8 cellular contexts compared by ENCODE assay signal in the genomic region with DNA sequence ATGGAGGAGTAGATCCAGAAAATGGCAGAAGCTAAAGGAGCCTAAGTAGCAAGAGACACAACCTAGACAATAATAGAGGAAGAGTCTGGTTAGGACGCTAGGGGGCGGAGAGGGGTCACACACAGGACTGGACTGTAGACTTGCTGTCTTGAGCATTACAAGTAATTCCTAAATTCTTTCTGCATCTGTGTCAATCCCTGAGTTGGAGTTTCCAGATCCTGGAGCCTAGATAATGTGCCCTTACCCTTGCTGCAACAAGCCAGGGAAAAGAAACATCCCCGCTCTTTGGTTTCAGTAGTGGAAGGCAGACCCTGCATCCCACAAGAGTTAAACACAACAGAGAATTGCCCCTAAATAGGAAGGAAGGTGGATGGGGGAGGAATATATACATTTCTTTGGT. TPM values are rescaled to one million over a fixed set of nuclear protein-coding genes. Genes with fewer than 3 reads are reported as not detected.
DNase-seq lines count a peak whose midpoint lies in the region; ATAC-seq, FAIRE-seq and TF ChIP-seq lines count a peak whose summit lies in the region.

No MANE protein-coding gene starts in this region.

- dilution Hi-C loops in endothelial cell of umbilical vein (cut with MboI; ENCODE audit: extremely low pct_ligation_motif_present, low sequenced_read_pairs), result no loop called here

- H3K9me3 ChIP-seq in endothelial cell of umbilical vein (replicated peaks; ENCODE audit: control insufficient read depth, insufficient read depth, low read length) (no peaks in the 10 kb centered on the region), mucosa of descending colon (no peaks in the 10 kb centered on the region), stomach (no peaks in the 10 kb centered on the region)

- H3K4me1 ChIP-seq in endothelial cell of umbilical vein (ENCODE audit: control insufficient read depth, extremely low read depth, insufficient read depth, low read length) (no peaks in the 10 kb centered on the region), mucosa of descending colon (ENCODE audit: low read depth) (no peaks in the 10 kb centered on the region), stomach (no peaks in the 10 kb centered on the region)

- peak; percentile 98 for ATAC-seq in GM19452 (IDR thresholded peaks at IDR 0.05; ENCODE audit: unreplicated experiment)
- peak; percentile 98 for ATAC-seq in HG03432 (IDR thresholded peaks at IDR 0.05; ENCODE audit: unreplicated experiment)
- peak; percentile 94 for ATAC-seq in activated CD4-positive, alpha-beta T cell treated with anti-CD3 and anti-CD28 coated beads for 36 hours
- peak; percentile 90 for ATAC-seq in mucosa of descending colon

- CTCF ChIA-PET in activated CD4-positive, alpha-beta T cell treated with anti-CD3 and anti-CD28 coated beads for 36 hours (lab: Charles Lee), result interaction anchor here (0.7 to 2.5 kb wide), 16 partner anchors 9 to 260 kb away, joined by 3 to 10 read pairs (median 4); a partner anchor contains a TSS
- CTCF ChIA-PET in endothelial cell of umbilical vein (lab: Charles Lee), result interaction anchor here (0.6 to 2.0 kb wide), 21 partner anchors 12 to 933 kb away, joined by 3 to 32 read pairs (median 4); a partner anchor contains a TSS

- H3K27ac ChIP-seq in endothelial cell of umbilical vein (ENCODE audit: insufficient read depth, low read depth, low read length) (no peak overlapping the region), stomach (no peak overlapping the region)

- no peak overlapping the region for H2AFZ ChIP-seq in endothelial cell of umbilical vein (ENCODE audit: low read depth, low read length)

- no peaks in the 10 kb centered on the region for H3K36me3 Mint-ChIP-seq in activated CD4-positive, alpha-beta T cell treated with anti-CD3 and anti-CD28 coated beads for 36 hours (ENCODE audit: low read depth)

- H3K79me2 ChIP-seq in endothelial cell of umbilical vein (ENCODE audit: control insufficient read depth, insufficient read depth, low read length), result no peaks in the 10 kb centered on the region

- no peaks in the 10 kb centered on the region for H3K27me3 Mint-ChIP-seq in activated CD4-positive, alpha-beta T cell treated with anti-CD3 and anti-CD28 coated beads for 36 hours

- no peaks in the 10 kb centered on the region for H3K4me1 Mint-ChIP-seq in activated CD4-positive, alpha-beta T cell treated with anti-CD3 and anti-CD28 coated beads for 36 hours

- no peak for DNase-seq in D721Med (ENCODE audit: insufficient read length, low spot score)
- DNase-seq in NCI-H345 (lab: John Stamatoyannopoulos, UW), result peak; percentile 67
- DNase-seq in activated CD4-positive, alpha-beta T cell treated with anti-CD3 and anti-CD28 coated beads for 36 hours, result peak; percentile 83
- DNase-seq in endothelial cell of umbilical vein (ENCODE audit: low read depth, low spot score), result peak; percentile 80
- DNase-seq in mucosa of descending colon, result peak in 2 of 3 donors; percentile 59 to 91
- DNase-seq in stomach, result peak; percentile 73

- no peak overlapping the region for H3K4me2 ChIP-seq in endothelial cell of umbilical vein (ENCODE audit: insufficient read depth, low read length)

- H3K9me1 ChIP-seq in endothelial cell of umbilical vein (replicated peaks; ENCODE audit: control insufficient read depth, extremely low read depth, insufficient read depth, low read length), result no peaks in the 10 kb centered on the region

- intact Hi-C loops in activated CD4-positive, alpha-beta T cell treated with anti-CD3 and anti-CD28 coated beads for 36 hours (cut with DNase I, micrococcal nuclease), result loop anchor here (1.0 to 5.0 kb wide), 2 partner anchors 153 to 256 kb away; no protein-coding TSS in a partner anchor
- intact Hi-C loops in endothelial cell of umbilical vein (cut with micrococcal nuclease) (loop anchor here (1.0 kb wide), 1 partner anchor 256 kb away; no protein-coding TSS in a partner anchor), mucosa of descending colon (cut with DNase I, micrococcal nuclease) (no loop called here), stomach (cut with DNase I; ENCODE audit: low total_unique reads) (no loop called here)

- WGBS in stomach, 5 donors, result 18 to 24% (median 20%) methylated on average over 3 of the region's 3 CpGs

- peak; percentile 88 for FAIRE-seq in D721Med (lab: Jason Lieb, UNC)
- FAIRE-seq in endothelial cell of umbilical vein (lab: Jason Lieb, UNC), result peak; percentile 40

- H3K27me3 ChIP-seq in endothelial cell of umbilical vein (ENCODE audit: control insufficient read depth in 2 of 2, insufficient read depth in 2 of 2, low read length in 2 of 2) (peaks cover 0 to 2% of the 10 kb centered on the region in 2 experiments), stomach (no peaks in the 10 kb centered on the region)

- TF ChIP-seq EP300 in stomach (IDR thresholded peaks at IDR 0.05), result no peak

- no peak overlapping the region for H3K27ac Mint-ChIP-seq in activated CD4-positive, alpha-beta T cell treated with anti-CD3 and anti-CD28 coated beads for 36 hours

- no peak overlapping the region for H3K9ac ChIP-seq in endothelial cell of umbilical vein (replicated peaks; ENCODE audit: extremely low read depth, insufficient read depth, low read length)

- H3K9me3 Mint-ChIP-seq in activated CD4-positive, alpha-beta T cell treated with anti-CD3 and anti-CD28 coated beads for 36 hours (ENCODE audit: low read depth), result no peaks in the 10 kb centered on the region

- BruUV-seq in endothelial cell of umbilical vein (replicated peaks; lab: Mats Ljungman, UMichigan), result no TSS peak

- H3K4me3 Mint-ChIP-seq in activated CD4-positive, alpha-beta T cell treated with anti-CD3 and anti-CD28 coated beads for 36 hours, result no peak overlapping the region

- no peak overlapping the region for H3K4me3 ChIP-seq in endothelial cell of umbilical vein (replicated peaks in 1 of 3; ENCODE audit: insufficient read depth in 1 of 3, low read depth in 1 of 3, low read length in 3 of 3)
- no peak overlapping the region for H3K4me3 ChIP-seq in mucosa of descending colon
- H3K4me3 ChIP-seq in stomach, result no peak overlapping the region

- H4K20me1 ChIP-seq in endothelial cell of umbilical vein (replicated peaks; ENCODE audit: control insufficient read depth, extremely low read depth, insufficient read depth, low read length), result no peaks in the 10 kb centered on the region

- H3K36me3 ChIP-seq in endothelial cell of umbilical vein (ENCODE audit: control insufficient read depth in 2 of 2, extremely low read depth in 1 of 2, insufficient read depth in 2 of 2, low read length in 2 of 2), result no peaks in the 10 kb centered on the region
- H3K36me3 ChIP-seq in mucosa of descending colon (ENCODE audit: low read depth), result no peaks in the 10 kb centered on the region
- H3K36me3 ChIP-seq in stomach, result no peaks in the 10 kb centered on the region

- TF ChIP-seq POLR2A in endothelial cell of umbilical vein (IDR thresholded peaks at IDR 0.05; ENCODE audit: low read depth, low read length), result no peak
- no peak for TF ChIP-seq POLR2A in stomach (IDR thresholded peaks at IDR 0.05)

- POLR2A ChIA-PET in activated CD4-positive, alpha-beta T cell treated with anti-CD3 and anti-CD28 coated beads for 36 hours (lab: Charles Lee), result no interaction called here
- POLR2A ChIA-PET in endothelial cell of umbilical vein (lab: Charles Lee), result no interaction called here

- TF ChIP-seq CTCF in D721Med (IDR thresholded peaks at IDR 0.05; ENCODE audit: insufficient read depth, missing control alignments), result peak; percentile 89
- peak; percentile 67 to 79 for TF ChIP-seq CTCF in endothelial cell of umbilical vein (IDR thresholded peaks at IDR 0.05; ENCODE audit: extremely low read depth in 1 of 2, insufficient read depth in 1 of 2, low read depth in 1 of 2, low read length in 2 of 2)
- peak; percentile 37 for TF ChIP-seq CTCF in mucosa of descending colon (IDR thresholded peaks at IDR 0.05)
- peak in 5 of 7 experiments; percentile 25 to 51 (median 41) for TF ChIP-seq CTCF in stomach (IDR thresholded peaks at IDR 0.05)

TF ChIP-seq in endothelial cell of umbilical vein, 7 proteins besides CTCF, POLR2A, EP300 and RAD21 (continues in another document):
- TF ChIP-seq FOS (IDR thresholded peaks at IDR 0.05; ENCODE audit: borderline replicate concordance, insufficient read depth, low read length) (no peak), MYC (IDR thresholded peaks at IDR 0.05; ENCODE audit: low read depth, low read length) (no peak), JUN (IDR thresholded peaks at IDR 0.05; ENCODE audit: borderline replicate concordance, insufficient read depth, insufficient read length, low read depth) (no peak), EZH2 (IDR thresholded peaks at IDR 0.05; ENCODE audit: borderline replicate concordance, low read depth, low read length, severe bottlenecking) (no peak)

RNA-seq across cellular contexts. Expression of a gene that starts 14.9 kb away (rescaled TPM):
- total RNA-seq in activated CD4-positive, alpha-beta T cell treated with anti-CD3 and anti-CD28 coated beads for 36 hours, result not detected
- total RNA-seq in endothelial cell of umbilical vein (not detected in 2 replicates), mucosa of descending colon (not detected), stomach (under 1 TPM in 1 of 5 donors, not detected in 4; 0.37 TPM)
- polyA plus RNA-seq in endothelial cell of umbilical vein (not detected in 2 replicates), stomach (not detected)
- not detected in 2 replicates for polyA plus RNA-seq in endothelial cell of umbilical vein (2011; cell fraction: cytosol; rRNA removed)
- not detected in 2 replicates for polyA plus RNA-seq in endothelial cell of umbilical vein (2011; cell fraction: nucleus; rRNA removed)
- 0.12 TPM in 1 of 2 replicates, not detected in the other for polyA plus RNA-seq in endothelial cell of umbilical vein (2012)
- not detected in 2 replicates for polyA minus RNA-seq in endothelial cell of umbilical vein
- polyA minus RNA-seq in endothelial cell of umbilical vein (2011; cell fraction: cytosol; rRNA and poly(A)+ RNA removed), result not detected
- not detected in 2 replicates for polyA minus RNA-seq in endothelial cell of umbilical vein (2011; cell fraction: nucleus; rRNA and poly(A)+ RNA removed)

RNA-seq across cellular contexts. Expression of a gene that starts 20.4 kb away (rescaled TPM):
- under 1 TPM; 0.18 to 0.23 TPM for total RNA-seq in activated CD4-positive, alpha-beta T cell treated with anti-CD3 and anti-CD28 coated beads for 36 hours
- total RNA-seq in endothelial cell of umbilical vein, result 0.09 TPM in 1 of 2 replicates, not detected in the other
- not detected in 2 replicates for polyA plus RNA-seq in endothelial cell of umbilical vein
- 0.01 TPM in 1 of 2 replicates, not detected in the other for polyA plus RNA-seq in endothelial cell of umbilical vein (2011; cell fraction: cytosol; rRNA removed)
- not detected in 2 replicates for polyA plus RNA-seq in endothelial cell of umbilical vein (2011; cell fraction: nucleus; rRNA removed)
- polyA plus RNA-seq in endothelial cell of umbilical vein (2012), result 0.05 TPM in 1 of 2 replicates, not detected in the other
- not detected in 2 replicates for polyA minus RNA-seq in endothelial cell of umbilical vein
- polyA minus RNA-seq in endothelial cell of umbilical vein (2011; cell fraction: cytosol; rRNA and poly(A)+ RNA removed), result 7.1 TPM
- polyA minus RNA-seq in endothelial cell of umbilical vein (2011; cell fraction: nucleus; rRNA and poly(A)+ RNA removed), result not detected in 2 replicates
- 10 to 100 TPM in 2 of 3 donors, 1 to 10 TPM in 1; 8.6 to 18.9 (median 15.1) TPM for total RNA-seq in mucosa of descending colon
- 1 to 10 TPM in 4 of 5 donors, under 1 TPM in 1; under 0.01 to 8.4 (median 4.9) TPM for total RNA-seq in stomach
- 1 to 10 TPM; 1.9 to 9.0 (median 3.7) TPM for polyA plus RNA-seq in stomach

Comparison
In these comparisons a context has a peak if more than half of its experiments do, and no peak if none do; other contexts are left out.
1. CTCF ChIP-seq: peak in every context shown above with its lines; median percentile 89 in D721Med; 73 in endothelial cell of umbilical vein; 41 in stomach; 37 in mucosa of descending colon.
2. intact Hi-C loops: an anchor here in activated CD4-positive, alpha-beta T cell treated with anti-CD3 and anti-CD28 coated beads for 36 hours (1.0 to 5.0 kb wide) and endothelial cell of umbilical vein (1.0 kb wide); none called in mucosa of descending colon and stomach.